Comparison of ENCODE assay signal across 11 cellular contexts in genomic region chr9:13898957-13899356, GRCh38.
"Had no signal": no experiment of that assay in that cellular context is flagged by ENCODE, and none has a peak within 500 bp of the region (broad histone marks: within the 10 kb centered on the region; RNA-seq: fewer than 3 reads in every experiment).

No MANE protein-coding gene starts in this region.

- H3K36me3 ChIP-seq: left lung, pancreas, tibial nerve had no signal

- FAIRE-seq: pancreas had no signal

- DNase-seq: activated CD4-positive, alpha-beta T cell treated with anti-CD3 and anti-CD28 coated beads for 1 hour; activated CD4-positive, alpha-beta T cell treated with anti-CD3 and anti-CD28 coated beads, Interleukin-2, amount 50 U/mL, for 48 hours; activated effector memory CD4-positive, alpha-beta T cell treated with anti-CD3 and anti-CD28 coated beads, Interleukin-2, amount 50 U/mL, for 16 hours; activated T-cell treated with anti-CD3 and anti-CD28 coated beads, Interleukin-2, amount 50 U/mL, for 4 hours; left lung; mesendoderm; pancreas; retina; SW 1271 had no signal

- H3K4me3 ChIP-seq: left lung, pancreas, smooth muscle cell, tibial nerve had no signal

- H3K27me3 ChIP-seq: left lung, pancreas, tibial nerve had no signal

- H3K4me1 ChIP-seq: left lung, pancreas had no signal

- H3K9me3 ChIP-seq: left lung, pancreas, tibial nerve had no signal

- H3K27ac ChIP-seq: pancreas had no signal
